ENCODE assay signal across 2 cellular contexts in genomic region chr7:158494643-158495042, GRCh38.
TF ChIP-seq lines count a peak whose summit lies in the region.

No MANE protein-coding gene starts in this region.

TF ChIP-seq in WTC11, 78 proteins besides CTCF, POLR2A, EP300 and RAD21 (continued from another document):
- TF ChIP-seq ZBTB21 (CRISPR knock-in tag; IDR thresholded peaks at IDR 0.05; ENCODE audit: borderline replicate concordance) (no peak), MAX (CRISPR knock-in tag; IDR thresholded peaks at IDR 0.05) (no peak), TP53 (CRISPR knock-in tag; IDR thresholded peaks at IDR 0.05) (no peak), ETV6 (CRISPR knock-in tag; IDR thresholded peaks at IDR 0.05) (no peak), SP1 (CRISPR knock-in tag; conservative IDR thresholded peaks at IDR 0.05) (no peak), SMAD3 (CRISPR knock-in tag; IDR thresholded peaks at IDR 0.05; ENCODE audit: borderline replicate concordance) (no peak), EMX1 (CRISPR knock-in tag; IDR thresholded peaks at IDR 0.05) (no peak), ZNF232 (CRISPR knock-in tag; IDR thresholded peaks at IDR 0.05) (no peak), RELA (CRISPR knock-in tag; IDR thresholded peaks at IDR 0.05; ENCODE audit: borderline replicate concordance) (no peak), GTF2I (CRISPR knock-in tag; conservative IDR thresholded peaks at IDR 0.05) (no peak), ZNF138 (CRISPR knock-in tag; conservative IDR thresholded peaks at IDR 0.05) (no peak)

TF ChIP-seq in SK-N-SH treated with all-trans-retinoic acid at 6 μM for 48 hours, 23 proteins besides CTCF, POLR2A, EP300 and RAD21 (continued from another document):
- TF ChIP-seq POU6F1 (CRISPR knock-in tag; IDR thresholded peaks at IDR 0.05; ENCODE audit: borderline replicate concordance, low read depth) (no peak), OSR1 (CRISPR knock-in tag; IDR thresholded peaks at IDR 0.05) (no peak)
